Comparison of ENCODE assay signal across 14 cellular contexts in genomic region chr9:98501776-98502175, GRCh38.
"Had no signal": no experiment of that assay in that cellular context is flagged by ENCODE, and none has a peak within 500 bp of the region (broad histone marks: within the 10 kb centered on the region; RNA-seq: fewer than 3 reads in every experiment).

No MANE protein-coding gene starts in this region.

- H3K27ac ChIP-seq: breast epithelium, gastrocnemius medialis, right lobe of liver, spleen had no signal

- DNase-seq: activated B cell treated with CpG ODN at 0.5 μM for 24 hours; activated CD4-positive, alpha-beta T cell treated with anti-CD3 and anti-CD28 coated beads, Interleukin-2, amount 10 ng/mL, durations not matched to agents 7 days and 5 days; activated effector memory CD4-positive, alpha-beta T cell treated with Interleukin-2 at 50 U/mL for 16 hours; activated T-cell treated with anti-CD3 and anti-CD28 coated beads, Interleukin-2, amount 50 U/mL, for 24 hours; gastrocnemius medialis; mucosa of descending colon; naive thymus-derived CD8-positive, alpha-beta T cell; nucleus accumbens; right lobe of liver; spleen; stimulated activated CD4-positive, alpha-beta T cell treated with anti-CD3 and anti-CD28 coated beads, Interleukin-1b, Interleukin-23, amount 100 ng/mL, for 48 hours; stimulated activated naive B cell treated with anti-CD40 and anti-IgM and Interleukin-4, amounts not matched to agents 10 μg/mL and 1 μg/mL and 100 μg/mL, for 72 hours; T-helper 2 cell had no signal

- H3K27me3 ChIP-seq: breast epithelium, right lobe of liver had no signal

- H3K4me1 ChIP-seq: breast epithelium, gastrocnemius medialis, right lobe of liver, spleen had no signal

- H3K4me3 ChIP-seq: breast epithelium, gastrocnemius medialis, mucosa of descending colon, right lobe of liver, spleen had no signal

- H3K36me3 ChIP-seq: breast epithelium, gastrocnemius medialis, right lobe of liver, spleen had no signal

- ATAC-seq: gastrocnemius medialis; mucosa of descending colon; naive thymus-derived CD8-positive, alpha-beta T cell; right lobe of liver; stimulated activated naive B cell treated with anti-CD40 and anti-IgM and Interleukin-4, amounts not matched to agents 10 μg/mL and 1 μg/mL and 100 μg/mL, for 72 hours had no signal
